ENCODE assay signal across 1 cellular context in genomic region chr9:35448511-35448910, GRCh38.
TF ChIP-seq lines count a peak whose summit lies in the region.

No MANE protein-coding gene starts in this region.

TF ChIP-seq in HepG2, 621 proteins besides CTCF, POLR2A, EP300 and RAD21:
- 0 out of 2 replicates have a peak, but pooled peaks have one; percentile 31 for TF ChIP-seq FOXA3 (CRISPR knock-in tag; IDR thresholded peaks at IDR 0.05)
- TF ChIP-seq SMC3 (IDR thresholded peaks at IDR 0.05; ENCODE audit: low read length): no peak
- TF ChIP-seq FOXA1 (IDR thresholded peaks at IDR 0.05): no peak
- TF ChIP-seq FOXA1 (CRISPR knock-in tag; IDR thresholded peaks at IDR 0.05): peak; percentile 28; the same call in 1 of the 2 replicates
- no peak for TF ChIP-seq NKX3-1 (CRISPR knock-in tag; IDR thresholded peaks at IDR 0.05)
